In the genomic region with DNA sequence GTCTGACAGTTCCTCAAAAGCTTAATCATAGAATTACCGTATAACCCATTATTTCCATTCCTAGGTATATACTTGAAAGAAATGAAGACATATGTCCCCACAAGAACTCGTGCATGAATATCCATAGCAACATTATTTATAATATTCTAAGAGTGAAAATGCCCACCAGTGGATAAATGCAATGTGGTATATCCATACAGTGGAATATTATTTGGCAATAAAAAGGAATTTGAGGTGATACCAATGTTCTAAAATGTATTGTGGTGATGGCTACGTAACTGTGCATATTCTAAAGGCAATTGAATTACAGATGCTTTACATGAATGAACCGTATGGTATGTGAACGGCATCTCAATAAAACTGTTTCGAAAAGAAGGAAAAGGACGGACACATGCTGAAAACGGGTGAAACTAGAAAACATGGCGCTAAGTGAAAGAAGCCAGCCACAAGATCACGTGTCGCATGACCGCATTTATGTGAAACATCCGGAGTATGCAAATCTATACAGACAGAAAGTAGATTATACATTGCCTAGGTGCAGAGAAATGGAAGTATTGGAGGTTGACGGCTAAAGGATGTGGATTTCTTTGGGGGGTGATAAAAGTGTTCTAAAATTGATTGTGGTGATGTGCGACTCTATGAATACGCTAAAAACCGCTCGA, we compare ENCODE assay signal across 2 cellular contexts. TPM values are rescaled to one million over a fixed set of nuclear protein-coding genes. Genes with fewer than 3 reads are reported as not detected.
"Had no signal": no experiment of that assay in that cellular context is flagged by ENCODE, and none has a peak within 500 bp of the region (broad histone marks: within the 10 kb centered on the region; RNA-seq: fewer than 3 reads in every experiment).

No MANE protein-coding gene starts in this region.

RNA-seq across cellular contexts. Expression of a gene that starts 16.0 kb away (rescaled TPM):
- total RNA-seq: G401, GM12878 had no signal
- polyA plus RNA-seq: GM12878 had no signal

RNA-seq across cellular contexts. Expression of a gene that starts 29.4 kb away (rescaled TPM):
- total RNA-seq: G401 had no signal
